Comparison of ENCODE assay signal across 1 cellular context in the genomic region with DNA sequence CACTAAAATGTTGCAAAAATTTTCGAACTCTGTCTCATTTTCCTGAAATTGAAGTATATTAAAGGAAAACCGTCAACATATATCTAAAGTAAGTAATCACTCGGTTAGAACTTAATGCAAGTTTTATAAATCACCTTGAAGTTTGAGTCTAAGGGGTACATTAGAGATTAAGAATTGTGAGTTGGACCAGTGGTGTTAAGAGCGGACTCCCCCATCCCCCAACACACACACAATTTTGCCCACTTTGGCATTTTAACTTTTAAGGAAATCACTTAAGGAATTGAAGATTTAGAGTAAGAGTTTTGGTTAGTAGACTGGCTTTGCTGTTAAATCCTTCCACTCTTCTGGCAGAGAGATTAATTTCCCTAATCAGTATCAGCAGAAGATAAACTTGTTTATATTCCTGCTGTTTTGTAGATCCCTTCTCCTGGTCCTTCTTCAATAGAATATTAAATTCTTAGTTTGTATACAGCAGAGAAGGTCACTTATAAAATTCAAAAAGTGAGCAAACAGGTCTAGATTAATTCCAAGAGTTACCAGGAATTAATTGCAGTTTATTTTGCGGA.
TF ChIP-seq lines count a peak whose summit lies in the region.

No MANE protein-coding gene starts in this region.

TF ChIP-seq in K562, 482 proteins besides CTCF, POLR2A, EP300 and RAD21 (continued from another document):
- TF ChIP-seq ELF4 (CRISPR knock-in tag; IDR thresholded peaks at IDR 0.05) (no peak), POU5F1 (IDR thresholded peaks at IDR 0.05; ENCODE audit: borderline replicate concordance, low read depth, low read length, partially characterized antibody) (no peak), ARID2 (IDR thresholded peaks at IDR 0.05) (no peak), CHD4 (IDR thresholded peaks at IDR 0.05; ENCODE audit: insufficient read depth, insufficient replicate concordance, low read depth, low read length, poor library complexity, severe bottlenecking) (no peak), KHSRP (IDR thresholded peaks at IDR 0.05) (no peak), GABPB2 (CRISPR knock-in tag; conservative IDR thresholded peaks at IDR 0.05) (no peak)
